8 cellular contexts compared by ENCODE assay signal in the genomic region with DNA sequence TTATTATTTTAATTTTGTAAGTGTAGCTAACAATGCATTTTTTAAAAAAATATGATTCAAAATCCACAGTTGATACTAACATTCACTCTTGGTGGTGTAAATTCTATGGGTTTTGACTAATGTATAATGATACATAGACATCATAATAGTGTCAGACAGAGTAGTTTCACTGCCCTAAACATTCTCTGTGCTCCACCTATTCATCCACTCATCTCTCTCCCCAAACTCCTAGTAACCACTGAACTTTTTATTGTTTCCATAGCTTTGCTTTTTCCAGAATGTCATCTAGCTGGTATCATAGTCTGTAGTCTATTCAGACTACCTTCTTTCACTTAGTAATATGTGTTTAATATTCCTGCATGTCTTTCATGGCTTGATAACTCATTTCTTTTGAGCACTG.
"Had no signal": no experiment of that assay in that cellular context is flagged by ENCODE, and none has a peak within 500 bp of the region (broad histone marks: within the 10 kb centered on the region; RNA-seq: fewer than 3 reads in every experiment).

No MANE protein-coding gene starts in this region.

- H3K4me3 Mint-ChIP-seq: HFFc6 had no signal

- H3K27ac Mint-ChIP-seq: HFFc6 had no signal

- H3K9me3 Mint-ChIP-seq: HFFc6 had no signal

- H3K4me3 ChIP-seq: GM23248, HAP-1 had no signal

- ATAC-seq: HCT116 had no signal

- H3K27ac ChIP-seq: GM23248, HL-60 had no signal

- H3K4me1 ChIP-seq: HAP-1 had no signal

- H3K9me3 ChIP-seq: HAP-1 had no signal

- DNase-seq: GM23248, GOT3, H7, HFFc6, IMR-90 had no signal

- H3K36me3 ChIP-seq: HAP-1 had no signal
